In genomic region chr11:1501421-1502167, GRCh38 we compare ENCODE assay signal across 23 cellular contexts. TPM values are rescaled to one million over a fixed set of nuclear protein-coding genes. Genes with fewer than 3 reads are reported as not detected.
DNase-seq lines count a peak whose midpoint lies in the region; ATAC-seq and TF ChIP-seq lines count a peak whose summit lies in the region.
"Had no signal": no experiment of that assay in that cellular context is flagged by ENCODE, and none has a peak within 500 bp of the region (broad histone marks: within the 10 kb centered on the region; RNA-seq: fewer than 3 reads in every experiment).

No MANE protein-coding gene starts in this region.

- no peaks in the 10 kb centered on the region for H3K36me3 ChIP-seq in gastrocnemius medialis
- H3K36me3 ChIP-seq: adrenal gland, ovary had no signal

- no peak for ATAC-seq in right cardiac atrium
- peak; percentile 64 to 73 for ATAC-seq in gastrocnemius medialis
- ATAC-seq in GM18909 (IDR thresholded peaks at IDR 0.05; ENCODE audit: poor library complexity, unreplicated experiment), result no peak
- no peak for ATAC-seq in GM18868 (IDR thresholded peaks at IDR 0.05; ENCODE audit: unreplicated experiment)
- ATAC-seq: activated CD8-positive, alpha-beta T cell treated with anti-CD3 and anti-CD28 coated beads, Interleukin-2, amount 10 ng/mL, durations not matched to agents 7 days and 5 days; effector memory CD8-positive, alpha-beta T cell; stimulated activated memory B cell treated with anti-CD40 and anti-IgM and Interleukin-4, amounts not matched to agents 10 μg/mL and 1 μg/mL and 100 μg/mL, for 72 hours; T-helper 17 cell had no signal

- peak overlapping the region in 4 of 5 experiments; percentile 46 to 89 (median 68) for H3K27ac Mint-ChIP-seq in brain
- H3K27ac Mint-ChIP-seq: activated CD8-positive, alpha-beta T cell treated with anti-CD3 and anti-CD28 coated beads, Interleukin-2, amount 10 ng/mL, durations not matched to agents 7 days and 5 days; nephron; T-helper 17 cell had no signal

- H3K4me1 Mint-ChIP-seq in brain, result peaks cover 46% of the 10 kb centered on the region

- peak; percentile 82 for DNase-seq in G401 (ENCODE audit: low spot score)
- peak; percentile 12 to 55 (median 41) for DNase-seq in right cardiac atrium
- DNase-seq in gastrocnemius medialis, result peak; percentile 31 to 66
- DNase-seq in NCI-H146 (lab: John Stamatoyannopoulos, UW), result no peak
- DNase-seq: activated CD8-positive, alpha-beta T cell treated with anti-CD3 and anti-CD28 coated beads, Interleukin-2, amount 10 ng/mL, durations not matched to agents 7 days and 5 days; activated effector memory CD4-positive, alpha-beta T cell treated with Interleukin-2 at 50 U/mL for 16 hours; cortex of kidney; effector memory CD8-positive, alpha-beta T cell; NCI-H1417; NCI-H2081 treated with DMSO at 0.1 percent for 48 hours; NCI-H345; NCI-H82; RPMI8226; SK-N-SH; stimulated activated CD4-positive, alpha-beta T cell treated with anti-CD3 and anti-CD28 coated beads, Interleukin-4, amount 100 ng/mL, for 24 hours; T-helper 17 cell had no signal

- no peaks in the 10 kb centered on the region for H3K9me3 Mint-ChIP-seq in brain
- H3K9me3 Mint-ChIP-seq: effector memory CD8-positive, alpha-beta T cell; nephron; stimulated activated memory B cell treated with anti-CD40 and anti-IgM and Interleukin-4, amounts not matched to agents 10 μg/mL and 1 μg/mL and 100 μg/mL, for 72 hours had no signal

- H3K27me3 Mint-ChIP-seq in brain, result no peaks in the 10 kb centered on the region
- H3K27me3 Mint-ChIP-seq: effector memory CD8-positive, alpha-beta T cell; stimulated activated memory B cell treated with anti-CD40 and anti-IgM and Interleukin-4, amounts not matched to agents 10 μg/mL and 1 μg/mL and 100 μg/mL, for 72 hours; T-helper 17 cell had no signal

- peaks cover 19% of the 10 kb centered on the region for H3K4me1 ChIP-seq in right cardiac atrium (ENCODE audit: control insufficient read depth, insufficient read depth, low read length)
- H3K4me1 ChIP-seq in gastrocnemius medialis, result peaks cover 69 to 70% of the 10 kb centered on the region in 2 donors

- no peaks in the 10 kb centered on the region for H3K27me3 ChIP-seq in right cardiac atrium (ENCODE audit: control insufficient read depth, insufficient read depth)
- H3K27me3 ChIP-seq in gastrocnemius medialis, result no peaks in the 10 kb centered on the region
- H3K27me3 ChIP-seq: adrenal gland, ovary had no signal

- no peak overlapping the region for H3K27ac ChIP-seq in right cardiac atrium (ENCODE audit: low read length)
- H3K27ac ChIP-seq in gastrocnemius medialis, result no peak overlapping the region

- TF ChIP-seq POLR2A in gastrocnemius medialis (IDR thresholded peaks at IDR 0.05), result no peak

- no peak overlapping the region for H3K4me3 Mint-ChIP-seq in brain
- H3K4me3 Mint-ChIP-seq: activated CD8-positive, alpha-beta T cell treated with anti-CD3 and anti-CD28 coated beads, Interleukin-2, amount 10 ng/mL, durations not matched to agents 7 days and 5 days; effector memory CD8-positive, alpha-beta T cell; nephron; stimulated activated memory B cell treated with anti-CD40 and anti-IgM and Interleukin-4, amounts not matched to agents 10 μg/mL and 1 μg/mL and 100 μg/mL, for 72 hours; T-helper 17 cell had no signal

- H3K4me3 ChIP-seq in right cardiac atrium (ENCODE audit: low read length), result no peak overlapping the region
- H3K4me3 ChIP-seq in gastrocnemius medialis, result no peak overlapping the region
- H3K4me3 ChIP-seq: adrenal gland, ovary had no signal

- 88% methylated on average over 25 of the region's 25 CpGs for WGBS in right cardiac atrium

- TF ChIP-seq CTCF in brain (conservative IDR thresholded peaks at IDR 0.05) (no peak), gastrocnemius medialis (IDR thresholded peaks at IDR 0.05 in 4 of 5, conservative IDR thresholded peaks at IDR 0.05 in 1 of 5) (no peak)

- intact Hi-C loops in right cardiac atrium (cut with DNase I) (no loop called here), gastrocnemius medialis (cut with DNase I; ENCODE audit: low total_unique reads) (no loop called here)

- peaks cover 14% of the 10 kb centered on the region for H3K36me3 Mint-ChIP-seq in brain

- H3K9me3 ChIP-seq in right cardiac atrium (ENCODE audit: control insufficient read depth, low read length) (no peaks in the 10 kb centered on the region), gastrocnemius medialis (no peaks in the 10 kb centered on the region)
- H3K9me3 ChIP-seq: adrenal gland, ovary, SK-N-SH had no signal

- in situ Hi-C loops in G401 (cut with HindIII; ENCODE audit: low sequenced_read_pairs), result no loop called here
- in situ Hi-C loops in gastrocnemius medialis (cut with MboI; ENCODE audit: low sequenced_read_pairs in 4 of 4), result loop anchor here (25.0 kb wide), 3 partner anchors 189 to 289 kb away; partner anchors contain the start of genes MUC5B (in 3 of the 4) and TOLLIP (in 1 of the 4)

RNA-seq across cellular contexts. Expression of gene MOB2, which starts 15.0 kb away (rescaled TPM):
- total RNA-seq in G401 (2014; rRNA removed; shearing (Covaris generic)), result 27.4 and 39.9 TPM in 2 replicates
- 37.6 TPM for polyA plus RNA-seq in brain (ENCODE audit: insufficient read depth, low read depth, low replicate concordance)
- total RNA-seq in right cardiac atrium, result 10 to 100 TPM; 35.0 to 45.0 (median 42.0) TPM
- polyA plus RNA-seq in right cardiac atrium, result 40.0 TPM
- total RNA-seq in gastrocnemius medialis, result 10 to 100 TPM; 21.1 to 71.5 (median 48.3) TPM

Comparison
In these comparisons a context has a peak if more than half of its experiments do, and no peak if none do; other contexts are left out.
1. ATAC-seq: peak in gastrocnemius medialis (2 of 2); none in right cardiac atrium (0 of 2), GM18909 (single experiment) and GM18868 (single experiment).